30 cellular contexts compared by ENCODE assay signal in the genomic region with DNA sequence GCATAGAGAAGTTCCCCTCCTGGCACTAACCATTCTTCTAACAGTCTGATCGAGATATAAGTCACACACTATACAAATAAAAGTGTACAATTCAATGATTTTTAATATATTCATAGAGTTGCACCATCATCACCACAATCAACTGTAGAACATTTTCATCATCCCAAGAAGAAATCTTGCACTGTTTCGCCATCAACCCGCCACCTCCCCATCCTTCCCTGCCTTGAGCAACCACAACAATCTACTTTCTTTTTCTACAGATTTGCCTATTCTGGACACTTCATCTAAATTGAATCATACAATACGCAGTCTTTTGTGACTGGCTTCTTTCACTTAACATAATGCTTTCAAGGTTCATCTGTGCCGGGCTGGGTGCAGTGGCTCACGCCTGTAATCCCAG. TPM values are rescaled to one million over a fixed set of nuclear protein-coding genes. Genes with fewer than 3 reads are reported as not detected.
DNase-seq lines count a peak whose midpoint lies in the region; ATAC-seq and TF ChIP-seq lines count a peak whose summit lies in the region.
"Had no signal": no experiment of that assay in that cellular context is flagged by ENCODE, and none has a peak within 500 bp of the region (broad histone marks: within the 10 kb centered on the region; RNA-seq: fewer than 3 reads in every experiment).

No MANE protein-coding gene starts in this region.

- no peak overlapping the region for H3K4me3 Mint-ChIP-seq in natural killer cell treated with Interleukin-12 subunit alpha and Interleukin-12 subunit beta and Interleukin-15 and Interleukin-18, amount 100 ng/mL, for 72 hours
- no peak overlapping the region for H3K4me3 Mint-ChIP-seq in natural killer cell
- H3K4me3 Mint-ChIP-seq: activated naive CD8-positive, alpha-beta T cell treated with anti-CD3 and anti-CD28 coated beads for 36 hours; B cell; central memory CD8-positive, alpha-beta T cell; neural progenitor cell had no signal

- peaks cover 4% of the 10 kb centered on the region for H3K9me3 ChIP-seq in upper lobe of right lung

- peak; percentile 56 to 60 for ATAC-seq in natural killer cell treated with Interleukin-12 subunit alpha and Interleukin-12 subunit beta and Interleukin-15 and Interleukin-18, amount 100 ng/mL, for 72 hours
- ATAC-seq in natural killer cell (no peak), upper lobe of right lung (peak; percentile 64), GM18907 (IDR thresholded peaks at IDR 0.05; ENCODE audit: unreplicated experiment) (no peak), HG03520 (IDR thresholded peaks at IDR 0.05; ENCODE audit: unreplicated experiment) (no peak)

- no peak for DNase-seq in natural killer cell treated with Interleukin-12 subunit alpha and Interleukin-12 subunit beta and Interleukin-15 and Interleukin-18, amount 100 ng/mL, for 72 hours (ENCODE audit: low spot score)
- DNase-seq in natural killer cell: no peak
- peak; percentile 48 for DNase-seq in OCI-M1 (lab: John Stamatoyannopoulos, UW)
- DNase-seq in fibroblast of pulmonary artery (ENCODE audit: low read depth): peak; percentile 50
- DNase-seq in upper lobe of right lung: no peak
- DNase-seq in SW480 (ENCODE audit: low spot score): no peak
- DNase-seq: activated effector memory CD4-positive, alpha-beta T cell treated with Interleukin-2 at 50 U/mL for 16 hours; activated naive CD8-positive, alpha-beta T cell treated with anti-CD3 and anti-CD28 coated beads for 36 hours; activated T-cell treated with anti-CD3 and anti-CD28 coated beads for 4 hours; DMS79 treated with DMSO at 0.1 percent for 48 hours; kidney; NCI-H1092 treated with DMSO at 0.1 percent for 48 hours; NCI-H187; NCI-H524 treated with DMSO at 0.1 percent for 48 hours; NK-92 treated with Interleukin-12 subunit alpha and Interleukin-12 subunit beta, amount 100 ng/mL, for 24 hours; RPMI8226; stimulated activated CD4-positive, alpha-beta T cell treated with anti-CD3 and anti-CD28 coated beads, Interleukin-2, amount 100 ng/mL, for 48 hours; trophoblast cell had no signal

- H3K4me1 Mint-ChIP-seq in natural killer cell treated with Interleukin-12 subunit alpha and Interleukin-12 subunit beta and Interleukin-15 and Interleukin-18, amount 100 ng/mL, for 72 hours (ENCODE audit: low read depth in 2 of 2): no peaks in the 10 kb centered on the region
- H3K4me1 Mint-ChIP-seq in natural killer cell: no peaks in the 10 kb centered on the region
- H3K4me1 Mint-ChIP-seq: activated naive CD8-positive, alpha-beta T cell treated with anti-CD3 and anti-CD28 coated beads for 36 hours; B cell; central memory CD8-positive, alpha-beta T cell; neural progenitor cell had no signal

- H3K9me3 Mint-ChIP-seq in natural killer cell treated with Interleukin-12 subunit alpha and Interleukin-12 subunit beta and Interleukin-15 and Interleukin-18, amount 100 ng/mL, for 72 hours: peaks cover 2% of the 10 kb centered on the region
- H3K9me3 Mint-ChIP-seq in natural killer cell: peaks cover 2 to 3% of the 10 kb centered on the region in 2 donors

- TF ChIP-seq CTCF in natural killer cell (IDR thresholded peaks at IDR 0.05) (no peak), fibroblast of pulmonary artery (IDR thresholded peaks at IDR 0.05; ENCODE audit: low read length, missing control alignments) (no peak), upper lobe of right lung (IDR thresholded peaks at IDR 0.05) (no peak)

- H3K36me3 ChIP-seq in upper lobe of right lung: no peaks in the 10 kb centered on the region
- H3K36me3 ChIP-seq: neural progenitor cell, right atrium auricular region had no signal

- no peaks in the 10 kb centered on the region for H3K27me3 ChIP-seq in upper lobe of right lung
- H3K27me3 ChIP-seq: right atrium auricular region had no signal

- no peak overlapping the region for H3K27ac Mint-ChIP-seq in natural killer cell treated with Interleukin-12 subunit alpha and Interleukin-12 subunit beta and Interleukin-15 and Interleukin-18, amount 100 ng/mL, for 72 hours
- H3K27ac Mint-ChIP-seq in natural killer cell: no peak overlapping the region
- H3K27ac Mint-ChIP-seq: activated naive CD8-positive, alpha-beta T cell treated with anti-CD3 and anti-CD28 coated beads for 36 hours; B cell; neural progenitor cell had no signal

- peaks cover 2 to 12% of the 10 kb centered on the region in 2 donors for H3K27me3 Mint-ChIP-seq in natural killer cell treated with Interleukin-12 subunit alpha and Interleukin-12 subunit beta and Interleukin-15 and Interleukin-18, amount 100 ng/mL, for 72 hours
- H3K27me3 Mint-ChIP-seq in natural killer cell (ENCODE audit: low read depth in 2 of 2): peaks cover 8 to 12% of the 10 kb centered on the region in 2 donors
- H3K27me3 Mint-ChIP-seq: activated naive CD8-positive, alpha-beta T cell treated with anti-CD3 and anti-CD28 coated beads for 36 hours; B cell had no signal

- no peak overlapping the region for H3K4me3 ChIP-seq in fibroblast of pulmonary artery (replicated peaks; ENCODE audit: low read depth, low read length)
- no peak overlapping the region for H3K4me3 ChIP-seq in upper lobe of right lung
- H3K4me3 ChIP-seq: neural progenitor cell, right atrium auricular region, SK-N-MC had no signal

- intact Hi-C loops in natural killer cell (cut with micrococcal nuclease): no loop called here
- intact Hi-C loops in upper lobe of right lung (cut with DNase I): no loop called here

- peaks cover 3% of the 10 kb centered on the region for H3K36me3 Mint-ChIP-seq in natural killer cell treated with Interleukin-12 subunit alpha and Interleukin-12 subunit beta and Interleukin-15 and Interleukin-18, amount 100 ng/mL, for 72 hours
- peaks cover 5% of the 10 kb centered on the region for H3K36me3 Mint-ChIP-seq in natural killer cell
- H3K36me3 Mint-ChIP-seq: neural progenitor cell had no signal

- no peaks in the 10 kb centered on the region for H3K4me1 ChIP-seq in upper lobe of right lung
- H3K4me1 ChIP-seq: neural progenitor cell, right atrium auricular region had no signal

- H3K27ac ChIP-seq in upper lobe of right lung: no peak overlapping the region
- H3K27ac ChIP-seq: KMS-11, neural progenitor cell, right atrium auricular region, SK-N-MC had no signal

RNA-seq across cellular contexts. Expression of gene GUCY2D, which starts 33.0 kb away (rescaled TPM):
- total RNA-seq in natural killer cell treated with Interleukin-12 subunit alpha and Interleukin-12 subunit beta and Interleukin-15 and Interleukin-18, amount 100 ng/mL, for 72 hours: not detected
- total RNA-seq in natural killer cell: not detected
- 2.6 TPM for total RNA-seq in upper lobe of right lung
- total RNA-seq: activated naive CD8-positive, alpha-beta T cell treated with anti-CD3 and anti-CD28 coated beads for 36 hours; astrocyte; B cell; dermis microvascular lymphatic vessel endothelial cell; fibroblast of lung; lung microvascular endothelial cell; right atrium auricular region had no signal

RNA-seq across cellular contexts. Expression of gene CNTROB, which starts 37.4 kb away (rescaled TPM):
- total RNA-seq in natural killer cell treated with Interleukin-12 subunit alpha and Interleukin-12 subunit beta and Interleukin-15 and Interleukin-18, amount 100 ng/mL, for 72 hours: 10 to 100 TPM; 32.6 to 74.6 TPM
- total RNA-seq in natural killer cell (10 to 100 TPM; 36.3 to 49.8 (median 45.2) TPM), upper lobe of right lung (62.7 TPM)

RNA-seq across cellular contexts. Expression of gene TRAPPC1, which starts 37.7 kb away (rescaled TPM):
- 100 to 1,000 TPM; 162 to 217 TPM for total RNA-seq in natural killer cell treated with Interleukin-12 subunit alpha and Interleukin-12 subunit beta and Interleukin-15 and Interleukin-18, amount 100 ng/mL, for 72 hours
- total RNA-seq in natural killer cell (100 to 1,000 TPM; 122 to 144 (median 135) TPM), upper lobe of right lung (135 TPM)

RNA-seq across cellular contexts. Expression of gene KCNAB3, which starts 39.8 kb away (rescaled TPM):
- 10 to 100 TPM in 1 of 2 donors, 1 to 10 TPM in 1; 8.9 to 14.6 TPM for total RNA-seq in natural killer cell treated with Interleukin-12 subunit alpha and Interleukin-12 subunit beta and Interleukin-15 and Interleukin-18, amount 100 ng/mL, for 72 hours
- total RNA-seq in natural killer cell (10 to 100 TPM in 1 of 3 donors, 1 to 10 TPM in 2; 7.9 to 11.7 (median 9.3) TPM), upper lobe of right lung (5.9 TPM)

RNA-seq across cellular contexts. Expression of gene RNF227, which starts 53.3 kb away (rescaled TPM):
- total RNA-seq in natural killer cell treated with Interleukin-12 subunit alpha and Interleukin-12 subunit beta and Interleukin-15 and Interleukin-18, amount 100 ng/mL, for 72 hours: 1 to 10 TPM; 2.5 to 4.7 TPM
- total RNA-seq in natural killer cell (1 to 10 TPM; 3.6 to 5.9 (median 4.7) TPM), upper lobe of right lung (8.0 TPM)

Comparison
In these comparisons a context has a peak if more than half of its experiments do, and no peak if none do; other contexts are left out.
1. ATAC-seq: peak in natural killer cell treated with Interleukin-12 subunit alpha and Interleukin-12 subunit beta and Interleukin-15 and Interleukin-18, amount 100 ng/mL, for 72 hours (2 of 2) and upper lobe of right lung (single experiment); none in natural killer cell (0 of 3), GM18907 (single experiment) and HG03520 (single experiment).
2. DNase-seq: peak in OCI-M1 (single experiment) and fibroblast of pulmonary artery (single experiment); none in natural killer cell treated with Interleukin-12 subunit alpha and Interleukin-12 subunit beta and Interleukin-15 and Interleukin-18, amount 100 ng/mL, for 72 hours (single experiment), natural killer cell (single experiment), upper lobe of right lung (single experiment) and SW480 (single experiment).